In the genomic region with DNA sequence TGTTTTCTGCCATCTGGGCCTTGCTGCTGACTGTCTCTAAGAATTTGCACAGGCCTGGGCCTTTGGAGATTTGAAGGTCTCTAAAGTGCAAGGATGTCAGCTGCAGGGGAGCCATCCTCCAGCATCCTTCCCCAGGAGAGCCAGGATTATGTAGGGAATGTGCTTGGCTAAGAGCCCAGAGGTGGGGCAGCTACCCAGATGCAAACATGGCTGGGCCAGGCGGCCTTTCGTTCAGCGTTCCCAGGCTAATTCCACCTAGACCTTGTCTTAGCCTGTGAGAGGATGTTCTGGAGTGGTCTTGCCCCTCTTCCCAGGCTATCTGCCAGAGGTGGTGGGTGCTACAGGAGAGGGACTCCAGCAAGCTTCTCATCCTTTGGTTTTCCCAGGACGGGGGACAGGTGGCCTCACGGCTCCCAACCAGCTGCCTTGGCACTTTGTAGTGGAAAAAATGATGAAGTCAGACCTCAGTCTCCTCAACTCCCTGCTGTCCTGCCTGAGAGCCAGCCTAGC, we compare ENCODE assay signal across 12 cellular contexts. TPM values are rescaled to one million over a fixed set of nuclear protein-coding genes. Genes with fewer than 3 reads are reported as not detected.
DNase-seq lines count a peak whose midpoint lies in the region; ATAC-seq and TF ChIP-seq lines count a peak whose summit lies in the region.
"Had no signal": no experiment of that assay in that cellular context is flagged by ENCODE, and none has a peak within 500 bp of the region (broad histone marks: within the 10 kb centered on the region; RNA-seq: fewer than 3 reads in every experiment).

No MANE protein-coding gene starts in this region.

- H3K27ac ChIP-seq in gastroesophageal sphincter: peak overlapping the region; percentile 10 to 93 (median 86)
- H3K27ac ChIP-seq in psoas muscle: no peak overlapping the region
- H3K27ac ChIP-seq: adrenal gland had no signal

- peak; percentile 15 for DNase-seq in CD14-positive monocyte (ENCODE audit: low spot score)
- peak; percentile 57 for DNase-seq in NCI-H226
- DNase-seq in psoas muscle: peak; percentile 57 to 64
- no peak for DNase-seq in epidermal melanocyte (ENCODE audit: insufficient read length, low spot score)
- no peak for DNase-seq in posterior vena cava (ENCODE audit: low spot score)
- DNase-seq in NCI-H146 (lab: John Stamatoyannopoulos, UW): no peak
- DNase-seq in naive thymus-derived CD8-positive, alpha-beta T cell: no peak
- DNase-seq: CD4-positive, alpha-beta T cell; T-helper 2 cell had no signal

- no peaks in the 10 kb centered on the region for H3K36me3 Mint-ChIP-seq in CD14-positive monocyte
- H3K36me3 Mint-ChIP-seq in naive thymus-derived CD8-positive, alpha-beta T cell: peaks cover 0 to 8% (median 0%) of the 10 kb centered on the region in 3 donors

- H3K4me3 ChIP-seq in gastroesophageal sphincter (no peak overlapping the region), psoas muscle (no peak overlapping the region)
- H3K4me3 ChIP-seq: adrenal gland had no signal

- no peaks in the 10 kb centered on the region for H3K27me3 ChIP-seq in gastroesophageal sphincter
- H3K27me3 ChIP-seq in psoas muscle (ENCODE audit: insufficient read depth in 3 of 3, low read length in 2 of 3): peaks cover 0 to 1% (median under 1%) of the 10 kb centered on the region in 3 donors

- peaks cover 10% of the 10 kb centered on the region for H3K4me1 Mint-ChIP-seq in CD14-positive monocyte
- peaks cover 0 to 10% (median 5%) of the 10 kb centered on the region in 4 donors for H3K4me1 Mint-ChIP-seq in naive thymus-derived CD8-positive, alpha-beta T cell

- ATAC-seq in gastroesophageal sphincter (peak; percentile 64), psoas muscle (peak in 3 of 4 donors; percentile 27 to 61 (median 61))
- ATAC-seq in naive thymus-derived CD8-positive, alpha-beta T cell: no peak

- H3K9me3 Mint-ChIP-seq in CD14-positive monocyte: peaks cover 4 to 14% (median 9%) of the 10 kb centered on the region in 7 donors
- H3K9me3 Mint-ChIP-seq in naive thymus-derived CD8-positive, alpha-beta T cell: peaks cover 0 to 5% (median 0%) of the 10 kb centered on the region in 9 donors
- H3K9me3 Mint-ChIP-seq: CD4-positive, alpha-beta T cell had no signal

- TF ChIP-seq EP300 in gastroesophageal sphincter (IDR thresholded peaks at IDR 0.05): no peak

- TF ChIP-seq POLR2A in gastroesophageal sphincter (IDR thresholded peaks at IDR 0.05): no peak

- H3K36me3 ChIP-seq in gastroesophageal sphincter (no peaks in the 10 kb centered on the region), psoas muscle (ENCODE audit: insufficient read depth in 1 of 2, low read depth in 1 of 2) (no peaks in the 10 kb centered on the region)
- H3K36me3 ChIP-seq: adrenal gland had no signal

- H3K9me3 ChIP-seq in gastroesophageal sphincter (no peaks in the 10 kb centered on the region), psoas muscle (no peaks in the 10 kb centered on the region)
- H3K9me3 ChIP-seq: adrenal gland had no signal

- no peak overlapping the region for H3K4me3 Mint-ChIP-seq in CD14-positive monocyte
- H3K4me3 Mint-ChIP-seq in naive thymus-derived CD8-positive, alpha-beta T cell: no peak overlapping the region
- H3K4me3 Mint-ChIP-seq: CD4-positive, alpha-beta T cell; stimulated activated naive CD8-positive, alpha-beta T cell treated with anti-CD3 and anti-CD28 coated beads, Interleukin-15, Interleukin-2, amounts not matched to agents 100 ng/mL and 50 ng/mL, for 24 hours had no signal

- H3K27me3 Mint-ChIP-seq in CD14-positive monocyte (ENCODE audit: low read depth in 3 of 3): peaks cover 10 to 26% (median 25%) of the 10 kb centered on the region in 3 donors
- peaks cover 3 to 31% (median 14%) of the 10 kb centered on the region in 5 donors for H3K27me3 Mint-ChIP-seq in naive thymus-derived CD8-positive, alpha-beta T cell

- POLR2A ChIA-PET in naive thymus-derived CD8-positive, alpha-beta T cell (lab: Charles Lee): no interaction called here

- no peak overlapping the region for H3K27ac Mint-ChIP-seq in CD14-positive monocyte
- H3K27ac Mint-ChIP-seq in naive thymus-derived CD8-positive, alpha-beta T cell: no peak overlapping the region
- H3K27ac Mint-ChIP-seq: CD4-positive, alpha-beta T cell; stimulated activated naive CD8-positive, alpha-beta T cell treated with anti-CD3 and anti-CD28 coated beads, Interleukin-15, Interleukin-2, amounts not matched to agents 100 ng/mL and 50 ng/mL, for 24 hours had no signal

- intact Hi-C loops in CD14-positive monocyte (cut with micrococcal nuclease) (no loop called here), psoas muscle (cut with DNase I) (no loop called here), posterior vena cava (cut with DNase I) (no loop called here)

- WGBS in gastroesophageal sphincter (ENCODE audit: low coverage in 1 of 2), 2 donors: 40% methylated on average over 1 of the region's 5 CpGs; no CpG with 5 or more reads in 1 of the 2 donors
- WGBS in psoas muscle, 3 donors: 7 to 13% (median 9%) methylated on average over 5 of the region's 5 CpGs

- TF ChIP-seq CTCF in CD14-positive monocyte (IDR thresholded peaks at IDR 0.05) (no peak), gastroesophageal sphincter (IDR thresholded peaks at IDR 0.05) (no peak), psoas muscle (IDR thresholded peaks at IDR 0.05) (no peak)

- peaks cover 0 to 48% (median 21%) of the 10 kb centered on the region in 3 donors for H3K4me1 ChIP-seq in gastroesophageal sphincter
- H3K4me1 ChIP-seq in psoas muscle: no peaks in the 10 kb centered on the region

RNA-seq across cellular contexts. Expression of a gene that starts 7.7 kb away (rescaled TPM):
- not detected for polyA plus RNA-seq in CD14-positive monocyte
- total RNA-seq in gastroesophageal sphincter: 100 to 1,000 TPM in 3 of 4 donors, 10 to 100 TPM in 1; 75.3 to 169 (median 137) TPM
- 10 to 100 TPM in 2 of 4 donors, 1 to 10 TPM in 2; 8.0 to 26.5 (median 13.3) TPM for total RNA-seq in psoas muscle
- 1 to 10 TPM; 2.7 to 4.1 (median 3.6) TPM for polyA plus RNA-seq in psoas muscle
- total RNA-seq in posterior vena cava: 100 to 1,000 TPM; 359 to 447 TPM
- total RNA-seq in naive thymus-derived CD8-positive, alpha-beta T cell: not detected
- polyA plus RNA-seq in naive thymus-derived CD8-positive, alpha-beta T cell: not detected
- total RNA-seq: CD4-positive, alpha-beta T cell had no signal

Comparison
In these comparisons a context has a peak if more than half of its experiments do, and no peak if none do; other contexts are left out.
1. DNase-seq: peak in CD14-positive monocyte (single experiment), NCI-H226 (single experiment) and psoas muscle (2 of 2); none in epidermal melanocyte (single experiment), posterior vena cava (single experiment), NCI-H146 (single experiment) and naive thymus-derived CD8-positive, alpha-beta T cell (0 of 10).
2. ATAC-seq: peak in gastroesophageal sphincter (single experiment) and psoas muscle (3 of 4); none in naive thymus-derived CD8-positive, alpha-beta T cell (0 of 2).
3. RNA of a gene that starts 7.7 kb away (total RNA-seq): 359 to 447 TPM in posterior vena cava, 75.3 to 169 TPM in gastroesophageal sphincter and 8.0 to 26.5 TPM in psoas muscle; not detected in naive thymus-derived CD8-positive, alpha-beta T cell; every median in the first group is over 4 times any median in the second.